In genomic region chr11:131739243-131739882, GRCh38 we compare ENCODE assay signal across 23 cellular contexts.
"Had no signal": no experiment of that assay in that cellular context is flagged by ENCODE, and none has a peak within 500 bp of the region (broad histone marks: within the 10 kb centered on the region; RNA-seq: fewer than 3 reads in every experiment).

No MANE protein-coding gene starts in this region.

- H3K4me1 Mint-ChIP-seq: activated CD4-positive, alpha-beta memory T cell treated with anti-CD3 and anti-CD28 coated beads, Interleukin-2, amount 10 ng/mL, durations not matched to agents 7 days and 5 days; activated CD4-positive, alpha-beta T cell treated with anti-CD3 and anti-CD28 coated beads, Interleukin-2, amount 10 ng/mL, durations not matched to agents 7 days and 5 days had no signal

- H3K27me3 ChIP-seq: colonic mucosa, testis had no signal

- DNase-seq: activated CD4-positive, alpha-beta memory T cell treated with anti-CD3 and anti-CD28 coated beads, Interleukin-2, amount 10 ng/mL, durations not matched to agents 7 days and 5 days; activated CD4-positive, alpha-beta T cell treated with anti-CD3 and anti-CD28 coated beads for 1 hour; activated CD4-positive, alpha-beta T cell treated with anti-CD3 and anti-CD28 coated beads, Interleukin-2, amount 10 ng/mL, durations not matched to agents 7 days and 5 days; activated CD8-positive, alpha-beta memory T cell treated with anti-CD3 and anti-CD28 coated beads, Interleukin-2, amount 50 U/mL, for 48 hours; activated gamma-delta T cell; activated naive CD4-positive, alpha-beta T cell treated with anti-CD3 and anti-CD28 coated beads, Interleukin-2, amount 50 U/mL, for 16 hours; activated T-cell treated with anti-CD3 and anti-CD28 coated beads, Interleukin-2, amount 50 U/mL, for 24 hours; amniotic stem cell; colonic mucosa; effector CD8-positive, alpha-beta T cell; islet precursor cell; left ventricle myocardium inferior; mucosa of descending colon; right cardiac atrium; stimulated activated CD4-positive, alpha-beta T cell treated with anti-CD3 and anti-CD28 coated beads, Interleukin-12 subunit alpha, Interleukin-12 subunit beta, amount 100 ng/mL, for 4 hours; stimulated activated CD4-positive, alpha-beta T cell treated with anti-CD3 and anti-CD28 coated beads, Interleukin-4, amount 100 ng/mL, for 1 hour; stimulated activated naive CD8-positive, alpha-beta T cell treated with anti-CD3 and anti-CD28 coated beads, Interleukin-15, Interleukin-2, amounts not matched to agents 100 U/mL and 50 U/mL, for 24 hours; T-helper 9 cell; testis; transverse colon had no signal

- H3K36me3 ChIP-seq: colonic mucosa, left ventricle myocardium inferior, transverse colon had no signal

- H3K4me3 Mint-ChIP-seq: activated CD4-positive, alpha-beta memory T cell treated with anti-CD3 and anti-CD28 coated beads, Interleukin-2, amount 10 ng/mL, durations not matched to agents 7 days and 5 days; activated CD4-positive, alpha-beta T cell treated with anti-CD3 and anti-CD28 coated beads, Interleukin-2, amount 10 ng/mL, durations not matched to agents 7 days and 5 days; activated T-cell treated with anti-CD3 and anti-CD28 coated beads, Interleukin-2, amount 50 U/mL, for 24 hours; natural killer cell treated with Interleukin-12 subunit alpha and Interleukin-12 subunit beta and Interleukin-15 and Interleukin-18, amount 100 ng/mL, for 72 hours; T-helper 1 cell treated with Interleukin-12 subunit alpha and Interleukin-12 subunit beta and Interleukin-4 antibody, amounts not matched to agents 30 μg/mL and 1 μg/mL, for 36 hours had no signal

- H3K4me3 ChIP-seq: colonic mucosa, left ventricle myocardium inferior, lung, mucosa of descending colon, testis, transverse colon had no signal

- H3K27ac ChIP-seq: colonic mucosa, left ventricle myocardium inferior, testis, transverse colon had no signal

- H3K9me3 Mint-ChIP-seq: activated CD4-positive, alpha-beta memory T cell treated with anti-CD3 and anti-CD28 coated beads, Interleukin-2, amount 10 ng/mL, durations not matched to agents 7 days and 5 days; activated CD4-positive, alpha-beta T cell treated with anti-CD3 and anti-CD28 coated beads, Interleukin-2, amount 10 ng/mL, durations not matched to agents 7 days and 5 days; activated T-cell treated with anti-CD3 and anti-CD28 coated beads, Interleukin-2, amount 50 U/mL, for 24 hours; natural killer cell treated with Interleukin-12 subunit alpha and Interleukin-12 subunit beta and Interleukin-15 and Interleukin-18, amount 100 ng/mL, for 72 hours; T-helper 1 cell treated with Interleukin-12 subunit alpha and Interleukin-12 subunit beta and Interleukin-4 antibody, amounts not matched to agents 30 μg/mL and 1 μg/mL, for 36 hours had no signal

- H3K36me3 Mint-ChIP-seq: natural killer cell treated with Interleukin-12 subunit alpha and Interleukin-12 subunit beta and Interleukin-15 and Interleukin-18, amount 100 ng/mL, for 72 hours had no signal

- H3K27ac Mint-ChIP-seq: activated CD4-positive, alpha-beta memory T cell treated with anti-CD3 and anti-CD28 coated beads, Interleukin-2, amount 10 ng/mL, durations not matched to agents 7 days and 5 days; activated CD4-positive, alpha-beta T cell treated with anti-CD3 and anti-CD28 coated beads, Interleukin-2, amount 10 ng/mL, durations not matched to agents 7 days and 5 days; activated T-cell treated with anti-CD3 and anti-CD28 coated beads, Interleukin-2, amount 50 U/mL, for 24 hours; natural killer cell treated with Interleukin-12 subunit alpha and Interleukin-12 subunit beta and Interleukin-15 and Interleukin-18, amount 100 ng/mL, for 72 hours; T-helper 1 cell treated with Interleukin-12 subunit alpha and Interleukin-12 subunit beta and Interleukin-4 antibody, amounts not matched to agents 30 μg/mL and 1 μg/mL, for 36 hours had no signal

- ATAC-seq: mucosa of descending colon; natural killer cell treated with Interleukin-12 subunit alpha and Interleukin-12 subunit beta and Interleukin-15 and Interleukin-18, amount 100 ng/mL, for 72 hours; right cardiac atrium; stimulated activated naive CD8-positive, alpha-beta T cell treated with anti-CD3 and anti-CD28 coated beads, Interleukin-15, Interleukin-2, amounts not matched to agents 100 U/mL and 50 U/mL, for 24 hours had no signal

- H3K4me1 ChIP-seq: colonic mucosa, left ventricle myocardium inferior, testis, transverse colon had no signal

- H3K27me3 Mint-ChIP-seq: activated CD4-positive, alpha-beta memory T cell treated with anti-CD3 and anti-CD28 coated beads, Interleukin-2, amount 10 ng/mL, durations not matched to agents 7 days and 5 days; activated CD4-positive, alpha-beta T cell treated with anti-CD3 and anti-CD28 coated beads, Interleukin-2, amount 10 ng/mL, durations not matched to agents 7 days and 5 days; activated T-cell treated with anti-CD3 and anti-CD28 coated beads, Interleukin-2, amount 50 U/mL, for 24 hours; natural killer cell treated with Interleukin-12 subunit alpha and Interleukin-12 subunit beta and Interleukin-15 and Interleukin-18, amount 100 ng/mL, for 72 hours had no signal

- H3K9me3 ChIP-seq: colonic mucosa, left ventricle myocardium inferior, mucosa of descending colon, testis, transverse colon had no signal
